Comparison of ENCODE assay signal across 21 cellular contexts in the genomic region with DNA sequence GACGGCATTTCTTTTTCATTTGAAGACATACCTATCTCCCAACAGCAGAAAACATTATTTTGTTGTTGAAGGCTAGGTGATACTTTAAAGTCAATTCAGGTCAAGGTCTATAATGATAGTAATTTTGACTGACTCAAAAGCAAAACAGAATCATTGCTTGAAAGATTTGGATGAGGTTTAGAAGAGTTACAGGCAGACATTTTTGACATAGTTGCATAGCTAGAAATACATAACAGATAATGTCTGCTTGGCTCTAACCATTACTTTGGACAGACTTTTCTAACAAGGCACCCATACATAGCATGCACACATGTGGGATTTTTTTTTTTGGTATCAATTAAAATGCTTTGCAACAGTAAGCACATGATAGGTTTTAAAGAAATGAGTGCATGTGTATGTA.
"Had no signal": no experiment of that assay in that cellular context is flagged by ENCODE, and none has a peak within 500 bp of the region (broad histone marks: within the 10 kb centered on the region; RNA-seq: fewer than 3 reads in every experiment).

No MANE protein-coding gene starts in this region.

- H3K4me3 ChIP-seq: coronary artery, dorsolateral prefrontal cortex, esophagus muscularis mucosa, gastrocnemius medialis, heart right ventricle, left ventricle myocardium inferior, lower lobe of right lung, mucosa of descending colon had no signal

- H3K27me3 ChIP-seq: dorsolateral prefrontal cortex, esophagus muscularis mucosa, gastrocnemius medialis, heart right ventricle had no signal

- ATAC-seq: gastrocnemius medialis, heart right ventricle, left colon, lower lobe of right lung, mucosa of descending colon had no signal

- H3K27ac ChIP-seq: coronary artery, dorsolateral prefrontal cortex, esophagus muscularis mucosa, gastrocnemius medialis, heart right ventricle, left ventricle myocardium inferior, lower lobe of right lung had no signal

- H3K9me3 ChIP-seq: esophagus muscularis mucosa, gastrocnemius medialis, heart right ventricle, left ventricle myocardium inferior, lower lobe of right lung, mucosa of descending colon had no signal

- H3K4me1 ChIP-seq: esophagus muscularis mucosa, gastrocnemius medialis, lower lobe of right lung had no signal

- DNase-seq: dermis blood vessel endothelial cell; dorsolateral prefrontal cortex; effector CD4-positive, alpha-beta T cell; effector memory CD4-positive, alpha-beta T cell; foreskin fibroblast; foreskin melanocyte; gastrocnemius medialis; glutamatergic neuron; head of caudate nucleus; heart right ventricle; hippocampal formation; kidney; kidney glomerular epithelial cell; left colon; left ventricle myocardium inferior; lower lobe of right lung; mesenchymal stem cell; mucosa of descending colon; naive B cell had no signal

- H3K36me3 ChIP-seq: esophagus muscularis mucosa, gastrocnemius medialis, heart right ventricle, left ventricle myocardium inferior, lower lobe of right lung had no signal
